Comparison of ENCODE assay signal across 1 cellular context in the genomic region with DNA sequence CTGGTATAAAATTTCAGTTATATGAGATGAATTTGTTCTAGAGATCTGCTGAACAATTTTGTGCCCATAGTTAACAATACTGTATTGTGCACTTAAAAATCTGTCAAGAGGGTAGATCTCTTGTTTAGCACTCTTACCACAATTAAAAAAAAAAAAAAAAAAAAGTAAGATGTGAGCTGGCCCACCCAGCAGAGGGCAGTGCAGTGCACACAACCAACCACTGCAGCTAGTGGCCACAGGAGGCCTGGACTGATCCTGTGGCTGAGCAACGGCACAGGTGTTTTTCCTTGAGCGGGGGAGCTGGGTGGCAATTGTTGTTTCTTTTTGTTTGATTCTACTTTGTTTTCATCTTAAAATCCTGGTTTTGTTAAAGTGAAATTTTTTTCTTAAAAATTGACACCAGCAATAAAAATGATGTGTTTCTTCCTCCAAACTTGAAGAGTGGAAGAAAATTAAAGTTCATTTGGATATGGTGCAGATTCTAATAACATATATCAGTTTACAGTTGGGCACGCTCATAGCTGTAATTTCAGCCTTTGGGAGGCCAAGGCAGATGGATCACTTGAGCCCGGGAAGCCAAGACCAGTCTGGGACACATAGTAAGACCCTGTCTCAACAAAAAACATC.
TF ChIP-seq lines count a peak whose summit lies in the region.

No MANE protein-coding gene starts in this region.

TF ChIP-seq in GM23338, 12 proteins besides CTCF, POLR2A, EP300 and RAD21 (continued from another document):
- TF ChIP-seq, protein P1, sequence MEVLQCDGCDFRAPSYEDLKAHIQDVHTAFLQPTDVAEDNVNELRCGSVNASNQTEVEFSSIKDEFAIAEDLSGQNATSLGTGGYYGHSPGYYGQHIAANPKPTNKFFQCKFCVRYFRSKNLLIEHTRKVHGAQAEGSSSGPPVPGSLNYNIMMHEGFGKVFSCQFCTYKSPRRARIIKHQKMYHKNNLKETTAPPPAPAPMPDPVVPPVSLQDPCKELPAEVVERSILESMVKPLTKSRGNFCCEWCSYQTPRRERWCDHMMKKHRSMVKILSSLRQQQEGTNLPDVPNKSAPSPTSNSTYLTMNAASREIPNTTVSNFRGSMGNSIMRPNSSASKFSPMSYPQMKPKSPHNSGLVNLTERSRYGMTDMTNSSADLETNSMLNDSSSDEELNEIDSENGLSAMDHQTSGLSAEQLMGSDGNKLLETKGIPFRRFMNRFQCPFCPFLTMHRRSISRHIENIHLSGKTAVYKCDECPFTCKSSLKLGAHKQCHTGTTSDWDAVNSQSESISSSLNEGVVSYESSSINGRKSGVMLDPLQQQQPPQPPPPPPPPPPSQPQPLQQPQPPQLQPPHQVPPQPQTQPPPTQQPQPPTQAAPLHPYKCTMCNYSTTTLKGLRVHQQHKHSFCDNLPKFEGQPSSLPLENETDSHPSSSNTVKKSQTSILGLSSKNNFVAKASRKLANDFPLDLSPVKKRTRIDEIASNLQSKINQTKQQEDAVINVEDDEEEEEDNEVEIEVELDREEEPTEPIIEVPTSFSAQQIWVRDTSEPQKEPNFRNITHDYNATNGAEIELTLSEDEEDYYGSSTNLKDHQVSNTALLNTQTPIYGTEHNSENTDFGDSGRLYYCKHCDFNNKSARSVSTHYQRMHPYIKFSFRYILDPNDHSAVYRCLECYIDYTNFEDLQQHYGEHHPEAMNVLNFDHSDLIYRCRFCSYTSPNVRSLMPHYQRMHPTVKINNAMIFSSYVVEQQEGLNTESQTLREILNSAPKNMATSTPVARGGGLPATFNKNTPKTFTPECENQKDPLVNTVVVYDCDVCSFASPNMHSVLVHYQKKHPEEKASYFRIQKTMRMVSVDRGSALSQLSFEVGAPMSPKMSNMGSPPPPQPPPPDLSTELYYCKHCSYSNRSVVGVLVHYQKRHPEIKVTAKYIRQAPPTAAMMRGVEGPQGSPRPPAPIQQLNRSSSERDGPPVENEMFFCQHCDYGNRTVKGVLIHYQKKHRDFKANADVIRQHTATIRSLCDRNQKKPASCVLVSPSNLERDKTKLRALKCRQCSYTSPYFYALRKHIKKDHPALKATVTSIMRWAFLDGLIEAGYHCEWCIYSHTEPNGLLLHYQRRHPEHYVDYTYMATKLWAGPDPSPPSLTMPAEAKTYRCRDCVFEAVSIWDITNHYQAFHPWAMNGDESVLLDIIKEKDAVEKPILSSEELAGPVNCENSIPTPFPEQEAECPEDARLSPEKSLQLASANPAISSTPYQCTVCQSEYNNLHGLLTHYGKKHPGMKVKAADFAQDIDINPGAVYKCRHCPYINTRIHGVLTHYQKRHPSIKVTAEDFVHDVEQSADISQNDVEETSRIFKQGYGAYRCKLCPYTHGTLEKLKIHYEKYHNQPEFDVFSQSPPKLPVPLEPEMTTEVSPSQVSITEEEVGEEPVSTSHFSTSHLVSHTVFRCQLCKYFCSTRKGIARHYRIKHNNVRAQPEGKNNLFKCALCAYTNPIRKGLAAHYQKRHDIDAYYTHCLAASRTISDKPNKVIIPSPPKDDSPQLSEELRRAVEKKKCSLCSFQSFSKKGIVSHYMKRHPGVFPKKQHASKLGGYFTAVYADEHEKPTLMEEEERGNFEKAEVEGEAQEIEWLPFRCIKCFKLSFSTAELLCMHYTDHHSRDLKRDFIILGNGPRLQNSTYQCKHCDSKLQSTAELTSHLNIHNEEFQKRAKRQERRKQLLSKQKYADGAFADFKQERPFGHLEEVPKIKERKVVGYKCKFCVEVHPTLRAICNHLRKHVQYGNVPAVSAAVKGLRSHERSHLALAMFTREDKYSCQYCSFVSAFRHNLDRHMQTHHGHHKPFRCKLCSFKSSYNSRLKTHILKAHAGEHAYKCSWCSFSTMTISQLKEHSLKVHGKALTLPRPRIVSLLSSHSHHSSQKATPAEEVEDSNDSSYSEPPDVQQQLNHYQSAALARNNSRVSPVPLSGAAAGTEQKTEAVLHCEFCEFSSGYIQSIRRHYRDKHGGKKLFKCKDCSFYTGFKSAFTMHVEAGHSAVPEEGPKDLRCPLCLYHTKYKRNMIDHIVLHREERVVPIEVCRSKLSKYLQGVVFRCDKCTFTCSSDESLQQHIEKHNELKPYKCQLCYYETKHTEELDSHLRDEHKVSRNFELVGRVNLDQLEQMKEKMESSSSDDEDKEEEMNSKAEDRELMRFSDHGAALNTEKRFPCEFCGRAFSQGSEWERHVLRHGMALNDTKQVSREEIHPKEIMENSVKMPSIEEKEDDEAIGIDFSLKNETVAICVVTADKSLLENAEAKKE (CRISPR knock-in tag; IDR thresholded peaks at IDR 0.05): no peak
- TF ChIP-seq, protein P2, sequence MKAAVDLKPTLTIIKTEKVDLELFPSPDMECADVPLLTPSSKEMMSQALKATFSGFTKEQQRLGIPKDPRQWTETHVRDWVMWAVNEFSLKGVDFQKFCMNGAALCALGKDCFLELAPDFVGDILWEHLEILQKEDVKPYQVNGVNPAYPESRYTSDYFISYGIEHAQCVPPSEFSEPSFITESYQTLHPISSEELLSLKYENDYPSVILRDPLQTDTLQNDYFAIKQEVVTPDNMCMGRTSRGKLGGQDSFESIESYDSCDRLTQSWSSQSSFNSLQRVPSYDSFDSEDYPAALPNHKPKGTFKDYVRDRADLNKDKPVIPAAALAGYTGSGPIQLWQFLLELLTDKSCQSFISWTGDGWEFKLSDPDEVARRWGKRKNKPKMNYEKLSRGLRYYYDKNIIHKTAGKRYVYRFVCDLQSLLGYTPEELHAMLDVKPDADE (IDR thresholded peaks at IDR 0.05): no peak
- TF ChIP-seq ZNF114 (CRISPR knock-in tag; IDR thresholded peaks at IDR 0.05): no peak
